ENCODE assay signal across 8 cellular contexts in the genomic region with DNA sequence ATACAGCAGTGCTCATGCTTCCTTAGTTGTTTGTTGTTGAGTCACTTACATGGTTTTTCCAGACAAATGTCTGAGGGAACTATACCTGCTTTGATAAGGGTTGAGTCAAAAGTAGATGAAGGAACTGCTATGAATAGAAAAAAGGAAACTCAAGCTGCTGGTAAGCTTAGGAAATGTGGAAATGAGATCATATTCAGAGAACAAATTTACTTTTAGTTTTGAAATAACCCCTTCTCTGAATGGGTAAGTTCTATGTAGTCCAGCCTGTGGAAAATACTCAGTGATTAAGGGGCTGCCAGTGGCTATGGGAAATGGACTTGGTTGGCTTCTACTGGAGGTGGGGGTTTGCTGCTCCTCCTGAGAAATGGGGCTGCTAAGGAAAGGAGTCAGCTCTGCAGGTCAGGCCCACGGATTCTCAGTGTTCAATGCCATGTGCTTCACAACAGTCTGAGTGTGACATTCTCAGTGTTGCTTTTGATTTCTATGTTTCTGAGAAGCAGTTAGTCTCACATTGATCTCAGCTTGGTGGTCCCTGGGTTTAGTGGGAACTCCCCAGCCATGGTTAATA. TPM values are rescaled to one million over a fixed set of nuclear protein-coding genes. Genes with fewer than 3 reads are reported as not detected.
DNase-seq lines count a peak whose midpoint lies in the region; ATAC-seq and TF ChIP-seq lines count a peak whose summit lies in the region.

No MANE protein-coding gene starts in this region.

- H3K27ac ChIP-seq in breast epithelium = no peak overlapping the region

- no peak overlapping the region for H3K4me3 ChIP-seq in breast epithelium

- intact Hi-C loops in MCF 10A (cut with micrococcal nuclease) = no loop called here
- intact Hi-C loops in breast epithelium (cut with DNase I; ENCODE audit: low total_unique reads) = no loop called here

- H3K36me3 Mint-ChIP-seq in MCF 10A (ENCODE audit: insufficient read depth, unreplicated experiment) = no peaks in the 10 kb centered on the region
- peaks cover 9% of the 10 kb centered on the region for H3K36me3 Mint-ChIP-seq in activated CD8-positive, alpha-beta memory T cell treated with anti-CD3 and anti-CD28 coated beads, Interleukin-2, amount 10 ng/mL, durations not matched to agents 7 days and 5 days

- peaks cover 12% of the 10 kb centered on the region for H3K4me1 Mint-ChIP-seq in MCF 10A (ENCODE audit: insufficient read depth, unreplicated experiment)
- peaks cover 38% of the 10 kb centered on the region for H3K4me1 Mint-ChIP-seq in activated CD8-positive, alpha-beta memory T cell treated with anti-CD3 and anti-CD28 coated beads, Interleukin-2, amount 10 ng/mL, durations not matched to agents 7 days and 5 days

- TF ChIP-seq CTCF in MCF 10A (IDR thresholded peaks at IDR 0.05; ENCODE audit: unreplicated experiment) (no peak), breast epithelium (IDR thresholded peaks at IDR 0.05) (no peak)

- H3K9me3 ChIP-seq in breast epithelium = no peaks in the 10 kb centered on the region

- no peaks in the 10 kb centered on the region for H3K9me3 Mint-ChIP-seq in MCF 10A (ENCODE audit: unreplicated experiment)
- H3K9me3 Mint-ChIP-seq in activated CD8-positive, alpha-beta memory T cell treated with anti-CD3 and anti-CD28 coated beads, Interleukin-2, amount 10 ng/mL, durations not matched to agents 7 days and 5 days (ENCODE audit: low read depth) = peaks cover 2% of the 10 kb centered on the region

- BruUV-seq in MCF 10A (replicated peaks; lab: Mats Ljungman, UMichigan) = no TSS peak

- H3K27me3 Mint-ChIP-seq in MCF 10A (ENCODE audit: insufficient read depth, unreplicated experiment) = no peaks in the 10 kb centered on the region
- no peaks in the 10 kb centered on the region for H3K27me3 Mint-ChIP-seq in activated CD8-positive, alpha-beta memory T cell treated with anti-CD3 and anti-CD28 coated beads, Interleukin-2, amount 10 ng/mL, durations not matched to agents 7 days and 5 days

- no peak overlapping the region for H3K4me3 Mint-ChIP-seq in MCF 10A (ENCODE audit: unreplicated experiment)
- peak overlapping the region; percentile 58 for H3K4me3 Mint-ChIP-seq in activated CD8-positive, alpha-beta memory T cell treated with anti-CD3 and anti-CD28 coated beads, Interleukin-2, amount 10 ng/mL, durations not matched to agents 7 days and 5 days

- CTCF ChIA-PET in MCF 10A (lab: Yijun Ruan, JAX) = interaction anchor here (0.7 to 2.2 kb wide), 5 partner anchors 11 to 411 kb away, joined by 3 to 6 read pairs (median 4); no protein-coding TSS in a partner anchor
- CTCF ChIA-PET in activated CD8-positive, alpha-beta memory T cell treated with anti-CD3 and anti-CD28 coated beads, Interleukin-2, amount 10 ng/mL, durations not matched to agents 7 days and 5 days (lab: Charles Lee) = interaction anchor here (0.6 to 2.7 kb wide), 12 partner anchors 8 to 475 kb away, joined by 3 to 13 read pairs (median 4); a partner anchor contains a TSS

- H3K4me1 ChIP-seq in breast epithelium = no peaks in the 10 kb centered on the region

- peak overlapping the region; percentile 69 for H3K27ac Mint-ChIP-seq in MCF 10A (ENCODE audit: low read depth, unreplicated experiment)
- peak overlapping the region; percentile 94 for H3K27ac Mint-ChIP-seq in activated CD8-positive, alpha-beta memory T cell treated with anti-CD3 and anti-CD28 coated beads, Interleukin-2, amount 10 ng/mL, durations not matched to agents 7 days and 5 days

- DNase-seq in MCF 10A (ENCODE audit: unreplicated experiment) (no peak), breast epithelium (ENCODE audit: low spot score in 2 of 2) (no peak), kidney glomerular epithelial cell (lab: John Stamatoyannopoulos, UW) (peak; percentile 29), mesenteric fat pad (ENCODE audit: low spot score) (no peak), NCI-H526 (lab: John Stamatoyannopoulos, UW) (no peak)
- peak; percentile 59 for DNase-seq in activated CD8-positive, alpha-beta memory T cell treated with anti-CD3 and anti-CD28 coated beads, Interleukin-2, amount 10 ng/mL, durations not matched to agents 7 days and 5 days
- DNase-seq in stimulated activated naive CD8-positive, alpha-beta T cell treated with anti-CD3 and anti-CD28 coated beads, Interleukin-15, Interleukin-2, amounts not matched to agents 100 U/mL and 50 U/mL, for 24 hours = peak; percentile 55

- POLR2A ChIA-PET in MCF 10A (lab: Yijun Ruan, JAX) = interaction anchor here (3.0 kb wide), 1 partner anchor 10 kb away, joined by 11 read pairs; no protein-coding TSS in a partner anchor

- H3K27me3 ChIP-seq in breast epithelium = no peaks in the 10 kb centered on the region

- peak; percentile 78 for ATAC-seq in HG03378 (IDR thresholded peaks at IDR 0.05; ENCODE audit: unreplicated experiment)
- peak; percentile 79 for ATAC-seq in activated CD8-positive, alpha-beta memory T cell treated with anti-CD3 and anti-CD28 coated beads, Interleukin-2, amount 10 ng/mL, durations not matched to agents 7 days and 5 days
- peak; percentile 83 for ATAC-seq in stimulated activated naive CD8-positive, alpha-beta T cell treated with anti-CD3 and anti-CD28 coated beads, Interleukin-15, Interleukin-2, amounts not matched to agents 100 U/mL and 50 U/mL, for 24 hours

- no peak for TF ChIP-seq POLR2A in breast epithelium (IDR thresholded peaks at IDR 0.05)

- H3K36me3 ChIP-seq in breast epithelium = no peaks in the 10 kb centered on the region

RNA-seq across cellular contexts. Expression of a gene that starts 47.7 kb away (rescaled TPM):
- total RNA-seq in MCF 10A (2022) = 41.4 and 59.2 TPM in 2 replicates
- total RNA-seq in breast epithelium = 100 to 1,000 TPM in 1 of 3 donors, 10 to 100 TPM in 2; 42.1 to 106 (median 72.8) TPM
- total RNA-seq in activated CD8-positive, alpha-beta memory T cell treated with anti-CD3 and anti-CD28 coated beads, Interleukin-2, amount 10 ng/mL, durations not matched to agents 7 days and 5 days = 10 to 100 TPM; 65.3 to 67.1 TPM
- total RNA-seq in mesenteric fat pad = 155 TPM

Comparison
In these comparisons a context has a peak if more than half of its experiments do, and no peak if none do; other contexts are left out.
1. DNase-seq: peak in activated CD8-positive, alpha-beta memory T cell treated with anti-CD3 and anti-CD28 coated beads, Interleukin-2, amount 10 ng/mL, durations not matched to agents 7 days and 5 days (single experiment), kidney glomerular epithelial cell (single experiment) and stimulated activated naive CD8-positive, alpha-beta T cell treated with anti-CD3 and anti-CD28 coated beads, Interleukin-15, Interleukin-2, amounts not matched to agents 100 U/mL and 50 U/mL, for 24 hours (single experiment); none in MCF 10A (single experiment), breast epithelium (0 of 2), mesenteric fat pad (single experiment) and NCI-H526 (0 of 2).
2. Peak in every context shown above with its lines, with median percentiles within 50 percentile points of each other: ATAC-seq.